ENCODE assay signal across 2 cellular contexts in genomic region chr19:55114566-55115145, GRCh38.
TF ChIP-seq lines count a peak whose summit lies in the region.

No MANE protein-coding gene starts in this region.

TF ChIP-seq in SK-N-SH, 30 proteins besides CTCF, POLR2A, EP300 and RAD21 (continued from another document):
- TF ChIP-seq ZBTB33 (IDR thresholded peaks at IDR 0.05; ENCODE audit: borderline replicate concordance, low read depth): no peak
- TF ChIP-seq IRF3 (IDR thresholded peaks at IDR 0.05; ENCODE audit: low read depth, low read length): no peak
- no peak for TF ChIP-seq SMC3 (IDR thresholded peaks at IDR 0.05; ENCODE audit: low read depth, low read length)
- TF ChIP-seq SIN3A (IDR thresholded peaks at IDR 0.05; ENCODE audit: borderline replicate concordance, low read depth, low read length): no peak
- no peak for TF ChIP-seq MXI1 (IDR thresholded peaks at IDR 0.05; ENCODE audit: low read depth, low read length)
- no peak for TF ChIP-seq REST (IDR thresholded peaks at IDR 0.05; ENCODE audit: low read depth, low read length)
- no peak for TF ChIP-seq GABPA (IDR thresholded peaks at IDR 0.05; ENCODE audit: low read depth)
- no peak for TF ChIP-seq GATA2 (CRISPR knock-in tag; IDR thresholded peaks at IDR 0.05)
- TF ChIP-seq USF1 (IDR thresholded peaks at IDR 0.05; ENCODE audit: borderline replicate concordance, low read depth): no peak
- no peak for TF ChIP-seq ELF1 (IDR thresholded peaks at IDR 0.05)
- no peak for TF ChIP-seq TCF12 (IDR thresholded peaks at IDR 0.05)
- TF ChIP-seq MAX (IDR thresholded peaks at IDR 0.05; ENCODE audit: low read depth): no peak
- no peak for TF ChIP-seq RXRA (IDR thresholded peaks at IDR 0.05; ENCODE audit: borderline replicate concordance, low read depth)
- no peak for TF ChIP-seq EZH2phosphoT487 (IDR thresholded peaks at IDR 0.05; ENCODE audit: borderline replicate concordance, low read depth)
- TF ChIP-seq FOXM1 (IDR thresholded peaks at IDR 0.05; ENCODE audit: low read depth): no peak
- no peak for TF ChIP-seq JUND (IDR thresholded peaks at IDR 0.05)
- TF ChIP-seq POLR2AphosphoS5 (IDR thresholded peaks at IDR 0.05; ENCODE audit: low read depth, low read length): no peak
- TF ChIP-seq TEAD4 (IDR thresholded peaks at IDR 0.05; ENCODE audit: borderline replicate concordance, insufficient read depth): no peak

TF ChIP-seq in SK-N-SH treated with all-trans-retinoic acid at 6 μM for 48 hours, 23 proteins besides CTCF, POLR2A, EP300 and RAD21:
- TF ChIP-seq POU6F1 (CRISPR knock-in tag; IDR thresholded peaks at IDR 0.05; ENCODE audit: borderline replicate concordance, low read depth) (no peak), ARNTL (CRISPR knock-in tag; IDR thresholded peaks at IDR 0.05; ENCODE audit: borderline replicate concordance, low read depth) (no peak), RARB (CRISPR knock-in tag; IDR thresholded peaks at IDR 0.05) (no peak), ZNF8 (CRISPR knock-in tag; IDR thresholded peaks at IDR 0.05) (no peak)
